ENCODE assay signal across 1 cellular context in the genomic region with DNA sequence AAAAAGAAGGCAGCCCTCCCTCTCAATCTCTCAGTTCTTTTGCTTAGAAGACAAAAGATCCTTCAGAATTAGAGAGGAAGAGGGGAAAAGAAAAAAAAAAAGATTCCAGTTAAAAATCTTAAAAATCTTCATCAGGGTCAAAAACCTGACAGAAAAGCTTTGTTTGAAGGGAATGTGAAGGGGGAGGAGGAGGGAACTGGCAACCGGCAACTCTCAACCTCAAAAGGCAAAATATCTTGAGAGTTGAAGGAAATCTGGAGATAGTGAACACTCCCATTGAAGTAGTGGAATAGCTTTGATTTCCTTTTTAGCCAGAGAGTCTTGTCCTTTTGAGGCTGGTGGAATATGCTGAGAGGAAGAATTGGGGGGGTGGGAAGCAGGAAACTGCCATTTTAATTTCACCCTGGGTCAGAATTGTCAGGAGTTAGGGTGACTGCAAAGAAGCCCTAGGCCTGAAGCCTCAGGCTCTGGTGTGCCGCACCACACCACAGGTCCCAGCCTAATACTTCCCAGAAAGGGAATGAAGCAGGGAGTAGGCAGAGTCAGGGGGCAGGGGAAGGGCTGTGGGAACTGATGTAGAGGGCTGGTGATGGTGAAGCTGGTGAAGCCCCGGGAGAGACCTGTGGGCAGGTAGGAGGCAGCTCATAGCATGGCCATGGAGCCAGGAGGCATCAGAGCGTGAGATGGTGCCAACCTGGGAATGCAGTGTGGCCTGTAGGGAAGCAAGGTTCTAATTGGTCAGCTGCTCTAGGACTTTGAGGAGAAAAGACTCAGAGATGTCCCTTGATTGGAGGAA.
TF ChIP-seq lines count a peak whose summit lies in the region.

No MANE protein-coding gene starts in this region.

TF ChIP-seq in A549, 52 proteins besides CTCF, POLR2A, EP300 and RAD21 (continued from another document):
- TF ChIP-seq, protein P1, sequence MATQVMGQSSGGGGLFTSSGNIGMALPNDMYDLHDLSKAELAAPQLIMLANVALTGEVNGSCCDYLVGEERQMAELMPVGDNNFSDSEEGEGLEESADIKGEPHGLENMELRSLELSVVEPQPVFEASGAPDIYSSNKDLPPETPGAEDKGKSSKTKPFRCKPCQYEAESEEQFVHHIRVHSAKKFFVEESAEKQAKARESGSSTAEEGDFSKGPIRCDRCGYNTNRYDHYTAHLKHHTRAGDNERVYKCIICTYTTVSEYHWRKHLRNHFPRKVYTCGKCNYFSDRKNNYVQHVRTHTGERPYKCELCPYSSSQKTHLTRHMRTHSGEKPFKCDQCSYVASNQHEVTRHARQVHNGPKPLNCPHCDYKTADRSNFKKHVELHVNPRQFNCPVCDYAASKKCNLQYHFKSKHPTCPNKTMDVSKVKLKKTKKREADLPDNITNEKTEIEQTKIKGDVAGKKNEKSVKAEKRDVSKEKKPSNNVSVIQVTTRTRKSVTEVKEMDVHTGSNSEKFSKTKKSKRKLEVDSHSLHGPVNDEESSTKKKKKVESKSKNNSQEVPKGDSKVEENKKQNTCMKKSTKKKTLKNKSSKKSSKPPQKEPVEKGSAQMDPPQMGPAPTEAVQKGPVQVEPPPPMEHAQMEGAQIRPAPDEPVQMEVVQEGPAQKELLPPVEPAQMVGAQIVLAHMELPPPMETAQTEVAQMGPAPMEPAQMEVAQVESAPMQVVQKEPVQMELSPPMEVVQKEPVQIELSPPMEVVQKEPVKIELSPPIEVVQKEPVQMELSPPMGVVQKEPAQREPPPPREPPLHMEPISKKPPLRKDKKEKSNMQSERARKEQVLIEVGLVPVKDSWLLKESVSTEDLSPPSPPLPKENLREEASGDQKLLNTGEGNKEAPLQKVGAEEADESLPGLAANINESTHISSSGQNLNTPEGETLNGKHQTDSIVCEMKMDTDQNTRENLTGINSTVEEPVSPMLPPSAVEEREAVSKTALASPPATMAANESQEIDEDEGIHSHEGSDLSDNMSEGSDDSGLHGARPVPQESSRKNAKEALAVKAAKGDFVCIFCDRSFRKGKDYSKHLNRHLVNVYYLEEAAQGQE (IDR thresholded peaks at IDR 0.05) = no peak
- no peak for TF ChIP-seq JUN (IDR thresholded peaks at IDR 0.05)
- TF ChIP-seq CBX8 (IDR thresholded peaks at IDR 0.05) = no peak
- TF ChIP-seq POLR2AphosphoS2 (conservative IDR thresholded peaks at IDR 0.05; ENCODE audit: low read length) = no peak
- no peak for TF ChIP-seq HEYL (CRISPR knock-in tag; IDR thresholded peaks at IDR 0.05)
- no peak for TF ChIP-seq CHD4 (IDR thresholded peaks at IDR 0.05; ENCODE audit: borderline replicate concordance)
- no peak for TF ChIP-seq GATA3 (IDR thresholded peaks at IDR 0.05; ENCODE audit: borderline replicate concordance)
- TF ChIP-seq KDM5A (IDR thresholded peaks at IDR 0.05) = no peak
- TF ChIP-seq, protein P2, sequence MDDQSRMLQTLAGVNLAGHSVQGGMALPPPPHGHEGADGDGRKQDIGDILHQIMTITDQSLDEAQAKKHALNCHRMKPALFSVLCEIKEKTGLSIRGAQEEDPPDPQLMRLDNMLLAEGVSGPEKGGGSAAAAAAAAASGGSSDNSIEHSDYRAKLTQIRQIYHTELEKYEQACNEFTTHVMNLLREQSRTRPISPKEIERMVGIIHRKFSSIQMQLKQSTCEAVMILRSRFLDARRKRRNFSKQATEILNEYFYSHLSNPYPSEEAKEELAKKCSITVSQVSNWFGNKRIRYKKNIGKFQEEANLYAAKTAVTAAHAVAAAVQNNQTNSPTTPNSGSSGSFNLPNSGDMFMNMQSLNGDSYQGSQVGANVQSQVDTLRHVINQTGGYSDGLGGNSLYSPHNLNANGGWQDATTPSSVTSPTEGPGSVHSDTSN (IDR thresholded peaks at IDR 0.05) = no peak
- TF ChIP-seq MYC (IDR thresholded peaks at IDR 0.05; ENCODE audit: borderline replicate concordance, low read length) = no peak
- TF ChIP-seq, protein P3, sequence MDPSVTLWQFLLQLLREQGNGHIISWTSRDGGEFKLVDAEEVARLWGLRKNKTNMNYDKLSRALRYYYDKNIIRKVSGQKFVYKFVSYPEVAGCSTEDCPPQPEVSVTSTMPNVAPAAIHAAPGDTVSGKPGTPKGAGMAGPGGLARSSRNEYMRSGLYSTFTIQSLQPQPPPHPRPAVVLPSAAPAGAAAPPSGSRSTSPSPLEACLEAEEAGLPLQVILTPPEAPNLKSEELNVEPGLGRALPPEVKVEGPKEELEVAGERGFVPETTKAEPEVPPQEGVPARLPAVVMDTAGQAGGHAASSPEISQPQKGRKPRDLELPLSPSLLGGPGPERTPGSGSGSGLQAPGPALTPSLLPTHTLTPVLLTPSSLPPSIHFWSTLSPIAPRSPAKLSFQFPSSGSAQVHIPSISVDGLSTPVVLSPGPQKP (IDR thresholded peaks at IDR 0.05; ENCODE audit: low read depth, low read length) = no peak
